In the genomic region with DNA sequence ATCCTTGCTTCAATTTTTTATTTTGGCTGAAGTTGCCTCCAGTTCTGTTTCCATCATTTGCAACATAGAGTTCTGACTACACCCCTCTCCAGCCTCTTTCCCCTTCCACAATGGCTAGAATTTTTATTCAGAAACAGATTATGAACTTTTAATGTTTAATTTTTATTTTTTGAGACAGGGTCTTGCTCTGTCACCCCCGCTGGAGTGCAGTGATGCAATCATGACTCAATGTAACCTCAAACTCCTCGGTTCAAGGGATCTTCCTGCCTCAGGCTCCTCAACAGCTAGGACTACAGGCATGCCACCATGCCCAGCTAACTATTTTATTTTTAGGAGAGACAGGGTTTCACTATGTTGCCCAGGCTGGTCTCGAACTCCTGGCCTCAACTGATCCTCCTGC, we compare ENCODE assay signal across 20 cellular contexts. TPM values are rescaled to one million over a fixed set of nuclear protein-coding genes. Genes with fewer than 3 reads are reported as not detected.
DNase-seq lines count a peak whose midpoint lies in the region; ATAC-seq, FAIRE-seq and TF ChIP-seq lines count a peak whose summit lies in the region.
"Had no signal": no experiment of that assay in that cellular context is flagged by ENCODE, and none has a peak within 500 bp of the region (broad histone marks: within the 10 kb centered on the region; RNA-seq: fewer than 3 reads in every experiment).

No MANE protein-coding gene starts in this region.

- H3K79me2 ChIP-seq in K562 (ENCODE audit: control insufficient read depth, insufficient read depth, low read length), result no peaks in the 10 kb centered on the region

- H3K4me1 ChIP-seq in K562 (replicated peaks in 1 of 2; ENCODE audit: control insufficient read depth in 2 of 2, insufficient read depth in 2 of 2, low read length in 2 of 2), result peaks cover 0 to 9% of the 10 kb centered on the region in 2 experiments; a peak in 2 of 5 replicates
- H3K4me1 ChIP-seq: BE2C had no signal

- no peak overlapping the region for H3K4me3 ChIP-seq in NB4 (ENCODE audit: low read depth, low read length)
- no peak overlapping the region for H3K4me3 ChIP-seq in K562
- H3K4me3 ChIP-seq: A549, GM23338 had no signal

- intact Hi-C loops in K562 (cut with micrococcal nuclease) (no loop called here), sciatic nerve (cut with DNase I) (no loop called here)

- H4K20me1 ChIP-seq in K562 (replicated peaks; ENCODE audit: control insufficient read depth, insufficient read depth, low read length), result no peaks in the 10 kb centered on the region

- in situ Hi-C loops in K562 (cut with MboI), result no loop called here

- TF ChIP-seq EP300 in K562 (IDR thresholded peaks at IDR 0.05; ENCODE audit: low read length), result no peak

- POLR2A ChIA-PET in K562 (lab: Yijun Ruan, JAX), result no interaction called here

- WGBS in K562 (ENCODE audit: insufficient coverage, low coverage, missing lambda C conversion rate), result 0% methylated on average over 3 of the region's 3 CpGs

- no peaks in the 10 kb centered on the region for H3K36me3 ChIP-seq in K562 (ENCODE audit: control insufficient read depth, insufficient read depth, low read length)
- H3K36me3 ChIP-seq: BE2C had no signal

- TF ChIP-seq POLR2A in NB4 (IDR thresholded peaks at IDR 0.05; ENCODE audit: extremely low read depth, insufficient read length) (no peak), K562 (conservative IDR thresholded peaks at IDR 0.05) (no peak)

- BruUV-seq in K562 (replicated peaks; lab: Mats Ljungman, UMichigan), result no TSS peak

- TF ChIP-seq CTCF in NB4 (IDR thresholded peaks at IDR 0.05; ENCODE audit: low read depth, low read length), result no peak
- no peak for TF ChIP-seq CTCF in K562 (IDR thresholded peaks at IDR 0.05 in 2 of 3, conservative IDR thresholded peaks at IDR 0.05 in 1 of 3; ENCODE audit: insufficient read depth in 2 of 3, low read depth in 1 of 3, low read length in 3 of 3)

- H2AFZ ChIP-seq in K562 (ENCODE audit: low read depth, low read length), result no peak overlapping the region
- H2AFZ ChIP-seq: GM23338 had no signal

- peaks cover 2% of the 10 kb centered on the region; the same call in 1 of the 2 replicates for H3K9me3 ChIP-seq in K562 (replicated peaks; ENCODE audit: control insufficient read depth, insufficient read depth, low read depth, low read length)
- H3K9me3 ChIP-seq: BE2C had no signal

- TF ChIP-seq RAD21 in K562 (CRISPR knock-in tag; conservative IDR thresholded peaks at IDR 0.05 in 1 of 2, IDR thresholded peaks at IDR 0.05 in 1 of 2), result no peak

- peaks cover 29 to 61% of the 10 kb centered on the region in 2 experiments; a peak in 4 of 5 replicates for H3K27me3 ChIP-seq in K562 (ENCODE audit: control insufficient read depth in 2 of 2, insufficient read depth in 2 of 2, low read length in 2 of 2)
- H3K27me3 ChIP-seq: BE2C had no signal

- no peaks in the 10 kb centered on the region for H3K9me1 ChIP-seq in K562 (ENCODE audit: control insufficient read depth, insufficient read depth, low read length)

- H3K27ac ChIP-seq in K562 (ENCODE audit: extremely low read depth, low read depth, low read length) (no peak overlapping the region), caudate nucleus (ENCODE audit: low read depth, low read length) (no peak overlapping the region)
- H3K27ac ChIP-seq: A549, C4-2B had no signal

- no peak overlapping the region for H3K9ac ChIP-seq in K562 (ENCODE audit: insufficient read depth in 1 of 2, low read depth in 2 of 2, low read length in 2 of 2)

- no peak for ATAC-seq in K562
- ATAC-seq in sciatic nerve, result no peak
- ATAC-seq: A549, GM23338 had no signal

- DNase-seq in HCEC 1CT (peak; percentile 26), NB4 (ENCODE audit: low read depth) (peak; percentile 44), K562 (ENCODE audit: extremely low read depth in 1 of 4, low spot score in 3 of 4) (no peak), sciatic nerve (ENCODE audit: low spot score) (peak; percentile 6), caudate nucleus (lab: John Stamatoyannopoulos, UW) (no peak), NCI-H748 treated with DMSO at 0.1 percent for 48 hours (lab: John Stamatoyannopoulos, UW) (no peak)
- DNase-seq in activated CD4-positive, alpha-beta T cell treated with anti-CD3 and anti-CD28 coated beads, Interleukin-2, amount 50 U/mL, for 1 hour, result no peak
- DNase-seq: BE2C; CD4-positive, alpha-beta memory T cell; DMS153; DMS79 treated with DMSO at 0.1 percent for 48 hours; EL; GDM1; H7 had no signal

- no peak overlapping the region for H3K4me2 ChIP-seq in K562 (ENCODE audit: insufficient read depth, low read length)
- H3K4me2 ChIP-seq: A549, GM23338 had no signal

- no peak for FAIRE-seq in K562 (lab: Jason Lieb, UNC)
- FAIRE-seq: A549, GM12892 had no signal

- CTCF ChIA-PET in K562 (lab: Yijun Ruan, JAX; ENCODE audit: low intra/inter-chr PET ratio), result no interaction called here

TF ChIP-seq in K562, 482 proteins besides CTCF, POLR2A, EP300 and RAD21 (continues in another document):
- TF ChIP-seq CEBPG (CRISPR knock-in tag; IDR thresholded peaks at IDR 0.05) (no peak), CEBPG (tag; conservative IDR thresholded peaks at IDR 0.05 in 1 of 2, IDR thresholded peaks at IDR 0.05 in 1 of 2) (peak; percentile 41 to 69; a peak in 1 of 4 replicates), PURB (CRISPR knock-in tag; IDR thresholded peaks at IDR 0.05; ENCODE audit: low read depth) (no peak), SP1 (CRISPR knock-in tag; IDR thresholded peaks at IDR 0.05) (no peak), TAF9B (IDR thresholded peaks at IDR 0.05; ENCODE audit: partially characterized antibody) (no peak), ZNF23 (CRISPR knock-in tag; IDR thresholded peaks at IDR 0.05) (no peak), FOXA3 (CRISPR knock-in tag; conservative IDR thresholded peaks at IDR 0.05 in 1 of 2, IDR thresholded peaks at IDR 0.05 in 1 of 2) (no peak), NUFIP1 (IDR thresholded peaks at IDR 0.05; ENCODE audit: partially characterized antibody) (no peak), GATAD2B (IDR thresholded peaks at IDR 0.05; ENCODE audit: borderline replicate concordance) (no peak), CEBPB (tag; IDR thresholded peaks at IDR 0.05) (0 out of 2 replicates have a peak, but pooled peaks have one; percentile 7), ZFP36 (IDR thresholded peaks at IDR 0.05; ENCODE audit: low read depth, low read length, partially characterized antibody) (no peak), RHOXF2B (CRISPR knock-in tag; conservative IDR thresholded peaks at IDR 0.05) (no peak), CBX5 (IDR thresholded peaks at IDR 0.05; ENCODE audit: borderline replicate concordance, low read depth) (no peak), ZNF41 (CRISPR knock-in tag; conservative IDR thresholded peaks at IDR 0.05) (no peak)
- TF ChIP-seq, protein P1, sequence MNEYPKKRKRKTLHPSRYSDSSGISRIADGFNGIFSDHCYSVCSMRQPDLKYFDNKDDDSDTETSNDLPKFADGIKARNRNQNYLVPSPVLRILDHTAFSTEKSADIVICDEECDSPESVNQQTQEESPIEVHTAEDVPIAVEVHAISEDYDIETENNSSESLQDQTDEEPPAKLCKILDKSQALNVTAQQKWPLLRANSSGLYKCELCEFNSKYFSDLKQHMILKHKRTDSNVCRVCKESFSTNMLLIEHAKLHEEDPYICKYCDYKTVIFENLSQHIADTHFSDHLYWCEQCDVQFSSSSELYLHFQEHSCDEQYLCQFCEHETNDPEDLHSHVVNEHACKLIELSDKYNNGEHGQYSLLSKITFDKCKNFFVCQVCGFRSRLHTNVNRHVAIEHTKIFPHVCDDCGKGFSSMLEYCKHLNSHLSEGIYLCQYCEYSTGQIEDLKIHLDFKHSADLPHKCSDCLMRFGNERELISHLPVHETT (CRISPR knock-in tag; conservative IDR thresholded peaks at IDR 0.05 in 1 of 2, IDR thresholded peaks at IDR 0.05 in 1 of 2), result no peak
- TF ChIP-seq, protein P2, sequence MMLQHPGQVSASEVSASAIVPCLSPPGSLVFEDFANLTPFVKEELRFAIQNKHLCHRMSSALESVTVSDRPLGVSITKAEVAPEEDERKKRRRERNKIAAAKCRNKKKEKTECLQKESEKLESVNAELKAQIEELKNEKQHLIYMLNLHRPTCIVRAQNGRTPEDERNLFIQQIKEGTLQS (IDR thresholded peaks at IDR 0.05), result peak; percentile 65
- TF ChIP-seq, protein P2 (CRISPR knock-in tag; conservative IDR thresholded peaks at IDR 0.05), result no peak
- TF ChIP-seq, protein P3, sequence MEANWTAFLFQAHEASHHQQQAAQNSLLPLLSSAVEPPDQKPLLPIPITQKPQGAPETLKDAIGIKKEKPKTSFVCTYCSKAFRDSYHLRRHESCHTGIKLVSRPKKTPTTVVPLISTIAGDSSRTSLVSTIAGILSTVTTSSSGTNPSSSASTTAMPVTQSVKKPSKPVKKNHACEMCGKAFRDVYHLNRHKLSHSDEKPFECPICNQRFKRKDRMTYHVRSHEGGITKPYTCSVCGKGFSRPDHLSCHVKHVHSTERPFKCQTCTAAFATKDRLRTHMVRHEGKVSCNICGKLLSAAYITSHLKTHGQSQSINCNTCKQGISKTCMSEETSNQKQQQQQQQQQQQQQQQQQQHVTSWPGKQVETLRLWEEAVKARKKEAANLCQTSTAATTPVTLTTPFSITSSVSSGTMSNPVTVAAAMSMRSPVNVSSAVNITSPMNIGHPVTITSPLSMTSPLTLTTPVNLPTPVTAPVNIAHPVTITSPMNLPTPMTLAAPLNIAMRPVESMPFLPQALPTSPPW (CRISPR knock-in tag; IDR thresholded peaks at IDR 0.05), result no peak

RNA-seq across cellular contexts. Expression of a gene that starts 2.8 kb away (rescaled TPM):
- not detected in 2 replicates for total RNA-seq in K562 (2011; cell fraction: chromatin; rRNA removed; ENCODE audit: low replicate concordance)
- not detected in 2 replicates for total RNA-seq in K562 (2011; cell fraction: nucleolus; rRNA removed)
- not detected in 2 replicates for total RNA-seq in K562 (2011; cell fraction: nucleoplasm; rRNA removed)
- not detected in 2 replicates for total RNA-seq in K562 (2014; rRNA removed)
- not detected in 2 replicates for total RNA-seq in K562 (2014; rRNA removed; fragmentation: Illumina TruSeq; extraction: Trizol)
- not detected in 2 replicates for total RNA-seq in K562 (2015; rRNA removed; fragmentation: Illumina TruSeq; extraction: Trizol)
- not detected in 2 replicates for total RNA-seq in K562 (2021)
- polyA plus RNA-seq in K562 (2011; rRNA removed), result not detected in 2 replicates
- not detected in 2 replicates for polyA plus RNA-seq in K562 (2011; cell fraction: cytosol; rRNA removed)
- polyA plus RNA-seq in K562 (2011; cell fraction: nucleus; rRNA removed), result not detected in 2 replicates
- polyA plus RNA-seq in K562 (2012), result not detected in 2 replicates
- polyA plus RNA-seq in K562 (2014; fragmentation: Illumina TruSeq; extraction: Trizol), result not detected in 2 replicates
- not detected for polyA plus RNA-seq in K562 (2014; fragmentation: Nextera tagmentation; extraction: Ambion mirVana)
- not detected in 2 replicates for polyA plus RNA-seq in K562 (2014; rRNA removed)
- polyA minus RNA-seq in K562 (2011; rRNA and poly(A)+ RNA removed), result not detected in 2 replicates
- polyA minus RNA-seq in K562 (2011; cell fraction: cytosol; rRNA and poly(A)+ RNA removed), result not detected in 2 replicates
- polyA minus RNA-seq in K562 (2011; cell fraction: nucleus; rRNA and poly(A)+ RNA removed), result not detected in 2 replicates
- total RNA-seq in sciatic nerve, result not detected
- total RNA-seq: CD4-positive, alpha-beta memory T cell; H7; HT-29 had no signal
- polyA plus RNA-seq: A549; AG04450; CD4-positive, alpha-beta memory T cell; GM23338 had no signal

Comparison
In these comparisons a context has a peak if more than half of its experiments do, and no peak if none do; other contexts are left out.
1. DNase-seq: peak in HCEC 1CT (single experiment), NB4 (single experiment) and sciatic nerve (single experiment); none in K562 (0 of 4), activated CD4-positive, alpha-beta T cell treated with anti-CD3 and anti-CD28 coated beads, Interleukin-2, amount 50 U/mL, for 1 hour (single experiment), caudate nucleus (0 of 61) and NCI-H748 treated with DMSO at 0.1 percent for 48 hours (single experiment).